14 cellular contexts compared by ENCODE assay signal in genomic region chr11:35147273-35147672, GRCh38. TPM values are rescaled to one million over a fixed set of nuclear protein-coding genes. Genes with fewer than 3 reads are reported as not detected.
DNase-seq lines count a peak whose midpoint lies in the region; ATAC-seq and TF ChIP-seq lines count a peak whose summit lies in the region.
"Had no signal": no experiment of that assay in that cellular context is flagged by ENCODE, and none has a peak within 500 bp of the region (broad histone marks: within the 10 kb centered on the region; RNA-seq: fewer than 3 reads in every experiment).

No MANE protein-coding gene starts in this region.

- H3K27me3 Mint-ChIP-seq in activated CD4-positive, alpha-beta T cell treated with anti-CD3 and anti-CD28 coated beads for 36 hours = no peaks in the 10 kb centered on the region

- H3K27ac Mint-ChIP-seq in activated CD4-positive, alpha-beta T cell treated with anti-CD3 and anti-CD28 coated beads for 36 hours = peak overlapping the region; percentile 99
- H3K27ac Mint-ChIP-seq in stimulated activated effector memory CD8-positive, alpha-beta T cell treated with anti-CD3 and anti-CD28 coated beads, Interleukin-12 subunit alpha, Interleukin-12 subunit beta, amount 100 ng/mL, for 72 hours = peak overlapping the region; percentile 96

- H3K9me3 Mint-ChIP-seq in activated CD4-positive, alpha-beta T cell treated with anti-CD3 and anti-CD28 coated beads for 36 hours (ENCODE audit: low read depth) = no peaks in the 10 kb centered on the region
- H3K9me3 Mint-ChIP-seq in stimulated activated effector memory CD8-positive, alpha-beta T cell treated with anti-CD3 and anti-CD28 coated beads, Interleukin-12 subunit alpha, Interleukin-12 subunit beta, amount 100 ng/mL, for 72 hours = peaks cover 2% of the 10 kb centered on the region

- no peak for DNase-seq in activated CD4-positive, alpha-beta T cell treated with anti-CD3 and anti-CD28 coated beads for 36 hours
- DNase-seq in activated CD4-positive, alpha-beta T cell treated with anti-CD3 and anti-CD28 coated beads, Interleukin-2, amount 50 U/mL, for 4 hours = no peak
- DNase-seq in NCI-H69 (lab: John Stamatoyannopoulos, UW) (peak; percentile 53), astrocyte of the spinal cord (ENCODE audit: low read depth, low spot score) (peak; percentile 1), NCI-H510A treated with DMSO at 0.1 percent for 48 hours (lab: John Stamatoyannopoulos, UW) (no peak), A172 (ENCODE audit: low spot score) (no peak)
- no peak for DNase-seq in stimulated activated effector memory CD8-positive, alpha-beta T cell treated with anti-CD3 and anti-CD28 coated beads, Interleukin-12 subunit alpha, Interleukin-12 subunit beta, amount 100 ng/mL, for 72 hours (ENCODE audit: low spot score in 2 of 2)
- DNase-seq: 8988T; activated CD4-positive, CD25-positive, alpha-beta regulatory T cell; left cardiac atrium; stimulated activated CD4-positive, alpha-beta T cell treated with anti-CD3 and anti-CD28 coated beads, Interleukin-4, amount 100 ng/mL, for 24 hours; stimulated activated naive CD4-positive, alpha-beta T cell treated with Interleukin-2 at 50 U/mL for 16 hours had no signal

- POLR2A ChIA-PET in activated CD4-positive, alpha-beta T cell treated with anti-CD3 and anti-CD28 coated beads for 36 hours (lab: Charles Lee) = interaction anchor here (1.0 to 2.5 kb wide), 11 partner anchors 9 to 497 kb away, joined by 3 to 49 read pairs (median 4); no protein-coding TSS in a partner anchor

- CTCF ChIA-PET in activated CD4-positive, alpha-beta T cell treated with anti-CD3 and anti-CD28 coated beads for 36 hours (lab: Charles Lee) = interaction anchor here (0.6 to 2.2 kb wide), 9 partner anchors 8 to 118 kb away, joined by 3 to 39 read pairs (median 5); no protein-coding TSS in a partner anchor

- intact Hi-C loops in activated CD4-positive, alpha-beta T cell treated with anti-CD3 and anti-CD28 coated beads for 36 hours (cut with DNase I, micrococcal nuclease) = loop anchor here (2.0 to 10.0 kb wide), 5 partner anchors 68 to 902 kb away; partner anchors contain the start of gene TRIM44 (in 1 of the 2)

- TF ChIP-seq CTCF in astrocyte of the spinal cord (IDR thresholded peaks at IDR 0.05; ENCODE audit: low read depth, low read length) = no peak

- H3K36me3 Mint-ChIP-seq in activated CD4-positive, alpha-beta T cell treated with anti-CD3 and anti-CD28 coated beads for 36 hours (ENCODE audit: low read depth) = peaks cover 82% of the 10 kb centered on the region
- peaks cover 100% of the 10 kb centered on the region for H3K36me3 Mint-ChIP-seq in stimulated activated effector memory CD8-positive, alpha-beta T cell treated with anti-CD3 and anti-CD28 coated beads, Interleukin-12 subunit alpha, Interleukin-12 subunit beta, amount 100 ng/mL, for 72 hours

- ATAC-seq in activated CD4-positive, alpha-beta T cell treated with anti-CD3 and anti-CD28 coated beads for 36 hours = no peak
- no peak for ATAC-seq in stimulated activated effector memory CD8-positive, alpha-beta T cell treated with anti-CD3 and anti-CD28 coated beads, Interleukin-12 subunit alpha, Interleukin-12 subunit beta, amount 100 ng/mL, for 72 hours
- no peak for ATAC-seq in GM21390 (IDR thresholded peaks at IDR 0.05; ENCODE audit: unreplicated experiment)
- ATAC-seq: left cardiac atrium had no signal

- in situ Hi-C loops in astrocyte of the spinal cord (cut with HindIII; ENCODE audit: low sequenced_read_pairs) = no loop called here

- H3K4me3 Mint-ChIP-seq in activated CD4-positive, alpha-beta T cell treated with anti-CD3 and anti-CD28 coated beads for 36 hours = peak overlapping the region; percentile 65
- peak overlapping the region; percentile 82 for H3K4me3 Mint-ChIP-seq in stimulated activated effector memory CD8-positive, alpha-beta T cell treated with anti-CD3 and anti-CD28 coated beads, Interleukin-12 subunit alpha, Interleukin-12 subunit beta, amount 100 ng/mL, for 72 hours

- H3K4me1 Mint-ChIP-seq in activated CD4-positive, alpha-beta T cell treated with anti-CD3 and anti-CD28 coated beads for 36 hours = peaks cover 98% of the 10 kb centered on the region
- peaks cover 94% of the 10 kb centered on the region for H3K4me1 Mint-ChIP-seq in stimulated activated effector memory CD8-positive, alpha-beta T cell treated with anti-CD3 and anti-CD28 coated beads, Interleukin-12 subunit alpha, Interleukin-12 subunit beta, amount 100 ng/mL, for 72 hours

- no peak overlapping the region for H3K4me3 ChIP-seq in astrocyte of the spinal cord (ENCODE audit: low read depth, low read length)
- H3K4me3 ChIP-seq: right atrium auricular region had no signal

RNA-seq across cellular contexts. Expression of gene CD44, which starts 8.3 kb away (rescaled TPM):
- total RNA-seq in activated CD4-positive, alpha-beta T cell treated with anti-CD3 and anti-CD28 coated beads for 36 hours = 100 to 1,000 TPM; 357 to 435 TPM
- 179 and 324 TPM in 2 replicates for total RNA-seq in A172 (2014; rRNA removed; shearing (Covaris generic))

Comparison
In these comparisons a context has a peak if more than half of its experiments do, and no peak if none do; other contexts are left out.
1. DNase-seq: peak in NCI-H69 (single experiment) and astrocyte of the spinal cord (single experiment); none in activated CD4-positive, alpha-beta T cell treated with anti-CD3 and anti-CD28 coated beads for 36 hours (single experiment), activated CD4-positive, alpha-beta T cell treated with anti-CD3 and anti-CD28 coated beads, Interleukin-2, amount 50 U/mL, for 4 hours (0 of 2), stimulated activated effector memory CD8-positive, alpha-beta T cell treated with anti-CD3 and anti-CD28 coated beads, Interleukin-12 subunit alpha, Interleukin-12 subunit beta, amount 100 ng/mL, for 72 hours (0 of 2), NCI-H510A treated with DMSO at 0.1 percent for 48 hours (single experiment) and A172 (single experiment).